In genomic region chr9:121821326-121821725, GRCh38 we compare ENCODE assay signal across 1 cellular context.
TF ChIP-seq lines count a peak whose summit lies in the region.

No MANE protein-coding gene starts in this region.

TF ChIP-seq in GM23338, 12 proteins besides CTCF, POLR2A, EP300 and RAD21 (continued from another document):
- no peak for TF ChIP-seq REST (IDR thresholded peaks at IDR 0.05; ENCODE audit: unreplicated experiment)
